8 cellular contexts compared by ENCODE assay signal in the genomic region with DNA sequence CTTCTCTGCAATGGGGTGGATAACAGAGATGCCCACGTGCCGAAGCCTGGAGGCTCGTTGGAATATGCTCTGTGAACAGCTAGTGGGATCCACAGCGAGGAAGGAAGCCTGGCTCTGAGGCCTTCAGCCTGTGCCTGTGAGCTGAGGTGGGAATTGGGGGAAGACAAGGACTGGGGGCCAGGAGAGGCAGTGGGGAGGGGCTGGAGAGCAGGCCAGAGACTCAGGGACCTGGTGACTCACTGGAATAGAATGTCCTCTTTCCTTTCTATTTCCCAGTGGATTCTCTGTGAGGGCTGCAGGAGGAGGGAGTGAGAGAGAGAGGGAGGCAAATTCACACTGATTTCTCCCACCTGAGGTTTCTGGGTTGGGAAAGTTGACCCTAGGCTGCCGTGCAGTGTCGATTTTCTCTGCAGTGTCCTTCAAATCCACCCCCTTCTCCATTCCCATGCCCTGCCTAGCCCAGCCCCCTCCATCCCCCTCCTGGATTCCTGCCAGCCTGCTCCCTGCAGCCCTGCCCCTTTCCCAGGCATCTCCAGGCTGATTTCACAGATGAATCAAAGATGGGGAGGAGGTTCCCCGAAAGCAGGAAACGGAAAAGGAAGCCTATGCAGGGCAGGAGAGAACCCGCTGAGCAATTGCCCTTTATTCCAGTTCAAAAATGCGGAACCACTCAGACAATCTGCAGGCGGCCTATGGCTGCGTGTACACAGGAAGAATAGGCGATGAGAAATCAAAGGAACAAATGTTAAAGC. TPM values are rescaled to one million over a fixed set of nuclear protein-coding genes. Genes with fewer than 3 reads are reported as not detected.
DNase-seq lines count a peak whose midpoint lies in the region; ATAC-seq lines count a peak whose summit lies in the region.

No MANE protein-coding gene starts in this region.

- 30% methylated on average over 13 of the region's 13 CpGs for WGBS in right cardiac atrium

- H3K27me3 ChIP-seq in right cardiac atrium (ENCODE audit: control insufficient read depth, insufficient read depth): no peaks in the 10 kb centered on the region

- no peaks in the 10 kb centered on the region for H3K9me3 ChIP-seq in right cardiac atrium (ENCODE audit: control insufficient read depth, low read length)

- ATAC-seq in right cardiac atrium (peak; percentile 62 to 67), sciatic nerve (peak; percentile 80), GM18870 (IDR thresholded peaks at IDR 0.05; ENCODE audit: unreplicated experiment) (no peak), HG03175 (IDR thresholded peaks at IDR 0.05; ENCODE audit: unreplicated experiment) (no peak), GM19455 (IDR thresholded peaks at IDR 0.05; ENCODE audit: unreplicated experiment) (no peak)

- DNase-seq in Daoy (ENCODE audit: low read depth) (peak; percentile 95), NCI-H1105 treated with DMSO at 0.1 percent for 48 hours (lab: John Stamatoyannopoulos, UW) (peak; percentile 30), right cardiac atrium (peak; percentile 82 to 91 (median 91)), sciatic nerve (ENCODE audit: low spot score) (peak; percentile 88)

- H3K4me1 ChIP-seq in right cardiac atrium (ENCODE audit: control insufficient read depth, insufficient read depth, low read length): peaks cover 34% of the 10 kb centered on the region

- no peak overlapping the region for H3K4me3 ChIP-seq in right cardiac atrium (ENCODE audit: low read length)

- H3K27ac ChIP-seq in angular gyrus (ENCODE audit: low read depth, low read length) (peak overlapping the region; percentile 58), right cardiac atrium (ENCODE audit: low read length) (peak overlapping the region; percentile 97)

- intact Hi-C loops in right cardiac atrium (cut with DNase I) (loop anchor here in 2 of 4 donors (5.0 to 10.0 kb wide), 2 partner anchors 39 to 117 kb away; no protein-coding TSS in a partner anchor), sciatic nerve (cut with DNase I) (no loop called here)

RNA-seq across cellular contexts. Expression of gene SPAAR, which starts 1.4 kb away (rescaled TPM):
- total RNA-seq in Daoy (2014; rRNA removed; shearing (Covaris generic)): 0.06 TPM in 1 of 2 replicates, not detected in the other
- total RNA-seq in right cardiac atrium (1 to 10 TPM; 3.7 to 8.0 (median 5.8) TPM), sciatic nerve (5.8 TPM)
- polyA plus RNA-seq in right cardiac atrium: 8.7 TPM

RNA-seq across cellular contexts. Expression of gene HRCT1, which starts 1.9 kb away (rescaled TPM):
- 1.8 and 3.5 TPM in 2 replicates for total RNA-seq in Daoy (2014; rRNA removed; shearing (Covaris generic))
- total RNA-seq in right cardiac atrium (1 to 10 TPM; 2.0 to 5.9 (median 5.1) TPM), sciatic nerve (4.5 TPM)
- 3.3 TPM for polyA plus RNA-seq in right cardiac atrium

RNA-seq across cellular contexts. Expression of gene OR13J1, which starts 37.7 kb away (rescaled TPM):
- total RNA-seq in Daoy (2014; rRNA removed; shearing (Covaris generic)): not detected in 2 replicates
- total RNA-seq in right cardiac atrium (not detected), sciatic nerve (not detected)
- not detected for polyA plus RNA-seq in right cardiac atrium

RNA-seq across cellular contexts. Expression of gene OR2S2, which starts 50.0 kb away (rescaled TPM):
- not detected in 2 replicates for total RNA-seq in Daoy (2014; rRNA removed; shearing (Covaris generic))
- total RNA-seq in right cardiac atrium (not detected), sciatic nerve (not detected)
- not detected for polyA plus RNA-seq in right cardiac atrium

Comparison
In these comparisons a context has a peak if more than half of its experiments do, and no peak if none do; other contexts are left out.
1. DNase-seq: peak in every context shown above with its lines; median percentile 95 in Daoy; 91 in right cardiac atrium; 88 in sciatic nerve; 30 in NCI-H1105 treated with DMSO at 0.1 percent for 48 hours.
2. ATAC-seq: peak in right cardiac atrium (2 of 2) and sciatic nerve (single experiment); none in GM18870 (single experiment), HG03175 (single experiment) and GM19455 (single experiment).